8 cellular contexts compared by ENCODE assay signal in the genomic region with DNA sequence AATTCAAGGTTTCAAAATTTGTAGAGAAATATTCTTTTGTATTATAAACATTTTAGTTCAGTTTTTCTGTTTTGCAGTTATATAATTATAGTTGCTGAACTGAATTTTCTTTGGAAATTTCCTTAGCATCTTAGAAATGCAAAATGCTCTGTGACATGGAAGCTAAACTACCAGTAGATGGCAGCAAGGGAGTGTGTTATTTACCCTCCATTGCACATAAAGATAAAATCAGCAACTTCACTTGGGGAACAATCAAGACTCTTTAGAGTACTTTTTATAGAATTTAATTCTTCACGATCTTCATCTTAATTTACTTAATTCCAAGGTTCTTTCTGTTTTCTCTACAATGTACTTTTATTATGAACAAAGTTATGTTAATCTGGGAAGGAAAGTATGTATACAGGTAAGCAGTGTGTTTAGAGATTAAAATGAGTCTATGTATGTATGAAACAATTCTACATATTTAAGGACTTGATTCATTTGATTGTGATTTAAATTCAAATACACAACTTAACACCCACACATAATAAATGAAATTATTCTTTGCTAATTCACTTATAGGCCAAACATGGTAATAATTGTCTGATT.
A peak's percentile ranks its signal among the peaks of the same experiment; 100 is the strongest.
DNase-seq lines count a peak whose midpoint lies in the region; ATAC-seq, FAIRE-seq and TF ChIP-seq lines count a peak whose summit lies in the region.

No MANE protein-coding gene starts in this region.

- no peak for ATAC-seq in activated naive CD4-positive, alpha-beta T cell treated with anti-CD3 and anti-CD28 coated beads, Interleukin-2, amount 50 U/mL, for 72 hours
- peak; percentile 85 for ATAC-seq in HG02885 (IDR thresholded peaks at IDR 0.05; ENCODE audit: poor library complexity, unreplicated experiment)

- no peaks in the 10 kb centered on the region for H3K9me3 ChIP-seq in kidney (ENCODE audit: control insufficient read depth in 1 of 2, low read length in 2 of 2)
- no peaks in the 10 kb centered on the region for H3K9me3 ChIP-seq in uterus
- H3K9me3 ChIP-seq in effector memory CD4-positive, alpha-beta T cell (ENCODE audit: control insufficient read depth, low read length) = no peaks in the 10 kb centered on the region

- FAIRE-seq in kidney (lab: Jason Lieb, UNC) = peak; percentile 98

- no peaks in the 10 kb centered on the region for H3K27me3 Mint-ChIP-seq in activated naive CD4-positive, alpha-beta T cell treated with anti-CD3 and anti-CD28 coated beads for 36 hours (ENCODE audit: low read depth)

- H3K27ac ChIP-seq in kidney (ENCODE audit: low read depth in 2 of 2, low read length in 2 of 2) (no peak overlapping the region), uterus (no peak overlapping the region)
- no peak overlapping the region for H3K27ac ChIP-seq in effector memory CD4-positive, alpha-beta T cell (ENCODE audit: insufficient read depth, low read length, poor library complexity, severe bottlenecking)

- H3K4me1 ChIP-seq in kidney (ENCODE audit: control insufficient read depth in 1 of 2, insufficient read depth in 1 of 2, low read depth in 1 of 2, low read length in 2 of 2) = no peaks in the 10 kb centered on the region
- no peaks in the 10 kb centered on the region for H3K4me1 ChIP-seq in uterus
- no peaks in the 10 kb centered on the region for H3K4me1 ChIP-seq in effector memory CD4-positive, alpha-beta T cell (ENCODE audit: control insufficient read depth, insufficient read depth, low read length, poor library complexity, severe bottlenecking)

- in situ Hi-C loops in astrocyte of the spinal cord (cut with HindIII; ENCODE audit: low sequenced_read_pairs) = no loop called here

- no peaks in the 10 kb centered on the region for H3K4me1 Mint-ChIP-seq in activated naive CD4-positive, alpha-beta T cell treated with anti-CD3 and anti-CD28 coated beads for 36 hours (ENCODE audit: low read depth)

- CTCF ChIA-PET in activated naive CD4-positive, alpha-beta T cell treated with anti-CD3 and anti-CD28 coated beads for 36 hours (lab: Charles Lee) = no interaction called here

- H3K9ac ChIP-seq in kidney (ENCODE audit: low read length in 2 of 2) = no peak overlapping the region

- peaks cover 0 to 5% of the 10 kb centered on the region in 2 donors for H3K36me3 ChIP-seq in kidney (ENCODE audit: control insufficient read depth in 1 of 2, insufficient read depth in 2 of 2, low read length in 2 of 2)
- H3K36me3 ChIP-seq in uterus = no peaks in the 10 kb centered on the region
- no peaks in the 10 kb centered on the region for H3K36me3 ChIP-seq in effector memory CD4-positive, alpha-beta T cell (ENCODE audit: control insufficient read depth, insufficient read depth, low read length)

- intact Hi-C loops in activated naive CD4-positive, alpha-beta T cell treated with anti-CD3 and anti-CD28 coated beads for 36 hours (cut with micrococcal nuclease) = loop anchor here (1.0 to 5.0 kb wide), 5 partner anchors 405 to 1063 kb away; a partner anchor contains a TSS
- intact Hi-C loops in kidney (cut with DNase I) (no loop called here), uterus (cut with DNase I; ENCODE audit: low total_unique reads) (no loop called here)

- H3K4me3 ChIP-seq in astrocyte of the spinal cord (ENCODE audit: low read depth, low read length) = no peak overlapping the region
- no peak overlapping the region for H3K4me3 ChIP-seq in kidney (ENCODE audit: low read length in 2 of 2)
- H3K4me3 ChIP-seq in uterus = no peak overlapping the region
- H3K4me3 ChIP-seq in effector memory CD4-positive, alpha-beta T cell (ENCODE audit: insufficient read depth, low read depth, low read length, poor library complexity, severe bottlenecking) = no peak overlapping the region

- H3K27me3 ChIP-seq in uterus = no peaks in the 10 kb centered on the region
- H3K27me3 ChIP-seq in effector memory CD4-positive, alpha-beta T cell (replicated peaks; ENCODE audit: control insufficient read depth, insufficient read depth, low read length, poor library complexity, severe bottlenecking) = no peaks in the 10 kb centered on the region

- TF ChIP-seq POLR2A in uterus (IDR thresholded peaks at IDR 0.05) = no peak

- no peaks in the 10 kb centered on the region for H3K36me3 Mint-ChIP-seq in activated naive CD4-positive, alpha-beta T cell treated with anti-CD3 and anti-CD28 coated beads for 36 hours (ENCODE audit: low read depth)
- H3K36me3 Mint-ChIP-seq in activated naive CD4-positive, alpha-beta T cell treated with anti-CD3 and anti-CD28 coated beads, Interleukin-2, amount 50 U/mL, for 72 hours = no peaks in the 10 kb centered on the region

- no peak overlapping the region for H3K4me3 Mint-ChIP-seq in activated naive CD4-positive, alpha-beta T cell treated with anti-CD3 and anti-CD28 coated beads for 36 hours

- TF ChIP-seq CTCF in astrocyte of the spinal cord (IDR thresholded peaks at IDR 0.05; ENCODE audit: low read depth, low read length) (peak; percentile 76), kidney (IDR thresholded peaks at IDR 0.05; ENCODE audit: borderline replicate concordance, extremely low read depth, insufficient read depth) (peak; percentile 80), uterus (IDR thresholded peaks at IDR 0.05) (peak; percentile 49 to 74 (median 69))

- H3K27ac Mint-ChIP-seq in activated naive CD4-positive, alpha-beta T cell treated with anti-CD3 and anti-CD28 coated beads for 36 hours = no peak overlapping the region
- no peak overlapping the region for H3K27ac Mint-ChIP-seq in activated naive CD4-positive, alpha-beta T cell treated with anti-CD3 and anti-CD28 coated beads, Interleukin-2, amount 50 U/mL, for 72 hours

- H3K9me3 Mint-ChIP-seq in activated naive CD4-positive, alpha-beta T cell treated with anti-CD3 and anti-CD28 coated beads for 36 hours = no peaks in the 10 kb centered on the region
- H3K9me3 Mint-ChIP-seq in activated naive CD4-positive, alpha-beta T cell treated with anti-CD3 and anti-CD28 coated beads, Interleukin-2, amount 50 U/mL, for 72 hours = no peaks in the 10 kb centered on the region

- DNase-seq in activated naive CD4-positive, alpha-beta T cell treated with anti-CD3 and anti-CD28 coated beads for 36 hours = peak; percentile 6
- DNase-seq in activated naive CD4-positive, alpha-beta T cell treated with anti-CD3 and anti-CD28 coated beads, Interleukin-2, amount 50 U/mL, for 72 hours (ENCODE audit: low spot score in 2 of 2) = no peak
- DNase-seq in NCI-H2171 (lab: John Stamatoyannopoulos, UW) (peak; percentile 14), astrocyte of the spinal cord (ENCODE audit: low read depth, low spot score) (peak; percentile 76), kidney (no peak), uterus (no peak)
- DNase-seq in effector memory CD4-positive, alpha-beta T cell = no peak

Comparison
In these comparisons a context has a peak if more than half of its experiments do, and no peak if none do; other contexts are left out.
1. DNase-seq: peak in activated naive CD4-positive, alpha-beta T cell treated with anti-CD3 and anti-CD28 coated beads for 36 hours (single experiment), NCI-H2171 (single experiment) and astrocyte of the spinal cord (single experiment); none in activated naive CD4-positive, alpha-beta T cell treated with anti-CD3 and anti-CD28 coated beads, Interleukin-2, amount 50 U/mL, for 72 hours (0 of 2), kidney (single experiment), uterus (0 of 2) and effector memory CD4-positive, alpha-beta T cell (0 of 3).
2. Peak in every context shown above with its lines, with median percentiles within 50 percentile points of each other: CTCF ChIP-seq.